Comparison of ENCODE assay signal across 13 cellular contexts in genomic region chr13:41587490-41587889, GRCh38.
DNase-seq lines count a peak whose midpoint lies in the region; ATAC-seq and TF ChIP-seq lines count a peak whose summit lies in the region.
"Had no signal": no experiment of that assay in that cellular context is flagged by ENCODE, and none has a peak within 500 bp of the region (broad histone marks: within the 10 kb centered on the region; RNA-seq: fewer than 3 reads in every experiment).

No MANE protein-coding gene starts in this region.

- H3K4me1 ChIP-seq in BE2C (no peaks in the 10 kb centered on the region), DOHH2 (ENCODE audit: control insufficient read depth, low read length) (peaks cover 48% of the 10 kb centered on the region)
- H3K4me1 ChIP-seq: breast epithelium, spleen had no signal

- no peak overlapping the region for H3K27ac Mint-ChIP-seq in activated CD8-positive, alpha-beta T cell treated with anti-CD3 and anti-CD28 coated beads for 36 hours
- H3K27ac Mint-ChIP-seq: natural killer cell had no signal

- no peak overlapping the region for H3K27ac ChIP-seq in DOHH2 (ENCODE audit: low read depth, low read length)
- H3K27ac ChIP-seq: breast epithelium, spleen had no signal

- TF ChIP-seq CTCF in BE2C (IDR thresholded peaks at IDR 0.05; ENCODE audit: low read depth, low read length) (0 out of 2 replicates have a peak, but pooled peaks have one; percentile 12), DOHH2 (IDR thresholded peaks at IDR 0.05; ENCODE audit: low read depth, low read length, poor library complexity, severe bottlenecking) (peak; percentile 34)
- TF ChIP-seq CTCF in activated CD8-positive, alpha-beta T cell treated with anti-CD3 and anti-CD28 coated beads for 36 hours (IDR thresholded peaks at IDR 0.05), result peak; percentile 20

- H3K9me2 ChIP-seq in DOHH2 (replicated peaks; ENCODE audit: control insufficient read depth, low read length), result no peaks in the 10 kb centered on the region

- no peaks in the 10 kb centered on the region for H3K79me2 ChIP-seq in DOHH2 (ENCODE audit: control insufficient read depth, low read length)

- no peak overlapping the region for H3K4me2 ChIP-seq in DOHH2 (ENCODE audit: low read length)

- peak; percentile 12 for DNase-seq in BE2C
- DNase-seq in activated CD8-positive, alpha-beta T cell treated with anti-CD3 and anti-CD28 coated beads for 36 hours, result peak; percentile 37
- peak; percentile 42 for DNase-seq in globus pallidus (ENCODE audit: low spot score)
- no peak for DNase-seq in SW480 (ENCODE audit: low spot score)
- no peak for DNase-seq in NCI-H2196 (lab: John Stamatoyannopoulos, UW; ENCODE audit: unreplicated experiment)
- DNase-seq: Calu3, islet precursor cell, natural killer cell, NCI-H2171, spleen had no signal

- peaks cover 11% of the 10 kb centered on the region for H3F3A ChIP-seq in DOHH2 (ENCODE audit: control insufficient read depth, insufficient read depth)

- H3K4me1 Mint-ChIP-seq in activated CD8-positive, alpha-beta T cell treated with anti-CD3 and anti-CD28 coated beads for 36 hours (ENCODE audit: low read depth), result peaks cover 6% of the 10 kb centered on the region
- H3K4me1 Mint-ChIP-seq: natural killer cell had no signal

- H3K4me3 Mint-ChIP-seq in activated CD8-positive, alpha-beta T cell treated with anti-CD3 and anti-CD28 coated beads for 36 hours, result no peak overlapping the region
- H3K4me3 Mint-ChIP-seq: natural killer cell had no signal

- H3K4me3 ChIP-seq in BE2C (ENCODE audit: low read depth, low read length) (no peak overlapping the region), DOHH2 (ENCODE audit: low read length) (no peak overlapping the region)
- H3K4me3 ChIP-seq: breast epithelium, spleen had no signal

- H3K27me3 ChIP-seq in BE2C, result no peaks in the 10 kb centered on the region
- no peaks in the 10 kb centered on the region for H3K27me3 ChIP-seq in DOHH2 (ENCODE audit: control insufficient read depth, low read length)
- H3K27me3 ChIP-seq: breast epithelium, spleen had no signal

- POLR2A ChIA-PET in activated CD8-positive, alpha-beta T cell treated with anti-CD3 and anti-CD28 coated beads for 36 hours (lab: Charles Lee), result interaction anchor here (1.0 kb wide), 1 partner anchor 86 kb away, joined by 3 read pairs; no protein-coding TSS in a partner anchor

- CTCF ChIA-PET in activated CD8-positive, alpha-beta T cell treated with anti-CD3 and anti-CD28 coated beads for 36 hours (lab: Charles Lee), result interaction anchor here (0.8 to 1.5 kb wide), 12 partner anchors 9 to 208 kb away, joined by 3 to 5 read pairs (median 3); no protein-coding TSS in a partner anchor

- peaks cover 33% of the 10 kb centered on the region for H3K36me3 ChIP-seq in BE2C
- H3K36me3 ChIP-seq in DOHH2 (ENCODE audit: control insufficient read depth, low read length), result peaks cover 11% of the 10 kb centered on the region

- intact Hi-C loops in activated CD8-positive, alpha-beta T cell treated with anti-CD3 and anti-CD28 coated beads for 36 hours (cut with micrococcal nuclease), result no loop called here

- no peaks in the 10 kb centered on the region for H3K9me3 ChIP-seq in BE2C
- no peaks in the 10 kb centered on the region for H3K9me3 ChIP-seq in DOHH2 (ENCODE audit: control insufficient read depth, insufficient read depth, low read length)
- H3K9me3 ChIP-seq: breast epithelium, spleen had no signal

- peak; percentile 56 for ATAC-seq in activated CD8-positive, alpha-beta T cell treated with anti-CD3 and anti-CD28 coated beads for 36 hours
- ATAC-seq in GM18517 (IDR thresholded peaks at IDR 0.05; ENCODE audit: unreplicated experiment), result no peak
- ATAC-seq: natural killer cell had no signal

- no peaks in the 10 kb centered on the region for H3K9me3 Mint-ChIP-seq in activated CD8-positive, alpha-beta T cell treated with anti-CD3 and anti-CD28 coated beads for 36 hours
- H3K9me3 Mint-ChIP-seq: natural killer cell had no signal

- no peaks in the 10 kb centered on the region for H4K20me1 ChIP-seq in DOHH2 (ENCODE audit: control insufficient read depth, insufficient read depth, low read depth, low read length)

- no peaks in the 10 kb centered on the region for H3K27me3 Mint-ChIP-seq in activated CD8-positive, alpha-beta T cell treated with anti-CD3 and anti-CD28 coated beads for 36 hours

- peaks cover 29% of the 10 kb centered on the region for H3K36me3 Mint-ChIP-seq in activated CD8-positive, alpha-beta T cell treated with anti-CD3 and anti-CD28 coated beads for 36 hours (ENCODE audit: low read depth)

Comparison
In these comparisons a context has a peak if more than half of its experiments do, and no peak if none do; other contexts are left out.
1. DNase-seq: peak in BE2C (single experiment), activated CD8-positive, alpha-beta T cell treated with anti-CD3 and anti-CD28 coated beads for 36 hours (single experiment) and globus pallidus (single experiment); none in SW480 (single experiment) and NCI-H2196 (single experiment).
2. Peak in every context shown above with its lines, with median percentiles within 50 percentile points of each other: CTCF ChIP-seq.